8 cellular contexts compared by ENCODE assay signal in genomic region chr6:138987643-138988468, GRCh38. TPM values are rescaled to one million over a fixed set of nuclear protein-coding genes. Genes with fewer than 3 reads are reported as not detected.
DNase-seq lines count a peak whose midpoint lies in the region; TF ChIP-seq lines count a peak whose summit lies in the region.

Gene REPS1, minus strand, starts transcription at chr6:138988253. Its CDS starts 571 bp downstream, at chr6:138987682.

- peak within 1 kb of the TSS; percentile 24 for H4K91ac ChIP-seq in neuronal stem cell (ENCODE audit: low read depth, low read length, poor library complexity)

- H3K4ac ChIP-seq in neuronal stem cell (ENCODE audit: low read length) = peak within 1 kb of the TSS; percentile 59

- H3K4me3 ChIP-seq in H7 (ENCODE audit: insufficient read depth, low read depth, low read length) = peak within 1 kb of the TSS; percentile 88
- peak within 1 kb of the TSS; percentile 93 for H3K4me3 ChIP-seq in SJSA1
- H3K4me3 ChIP-seq in neuronal stem cell (ENCODE audit: low read length in 2 of 2) = peak within 1 kb of the TSS; percentile 95 to 96

- DNase-seq in GM03348 (ENCODE audit: low spot score) (peak; percentile 98), H7 (peak; percentile 96), M059J (ENCODE audit: low read depth) (peak; percentile 90), SJSA1 (ENCODE audit: low read depth in 1 of 2, low spot score in 2 of 2) (peak; percentile 92 to 94), foreskin melanocyte (peak; percentile 81), neuronal stem cell (ENCODE audit: low spot score) (peak; percentile 88)
- peak; percentile 80 to 89 (median 86) for DNase-seq in activated naive CD4-positive, alpha-beta T cell (lab: John Stamatoyannopoulos, UW)

- peak within 1 kb of the TSS; percentile 97 for H3K23ac ChIP-seq in neuronal stem cell (ENCODE audit: low read depth, low read length, poor library complexity)

- H2AFZ ChIP-seq in neuronal stem cell (ENCODE audit: low read length) = peak within 1 kb of the TSS; percentile 93

- H3K18ac ChIP-seq in neuronal stem cell (ENCODE audit: low read length) = peak within 1 kb of the TSS; percentile 98

- H4K8ac ChIP-seq in neuronal stem cell (ENCODE audit: low read depth, low read length) = no peak within 1 kb of the TSS

- H2BK12ac ChIP-seq in neuronal stem cell (ENCODE audit: low read length) = no peak within 1 kb of the TSS

- peak within 1 kb of the TSS; percentile 89 for H3K27ac ChIP-seq in SJSA1
- H3K27ac ChIP-seq in neuronal stem cell (replicated peaks; ENCODE audit: low read length) = peak within 1 kb of the TSS; percentile 81

- peak within 1 kb of the TSS; percentile 93 for H2BK120ac ChIP-seq in neuronal stem cell (ENCODE audit: low read depth, low read length)

- H3K9ac ChIP-seq in neuronal stem cell (ENCODE audit: low read depth, low read length, poor library complexity) = peak within 1 kb of the TSS; percentile 96

- H3K27me3 ChIP-seq in H7 (ENCODE audit: control insufficient read depth, insufficient read depth, low read length) = no peaks in the 10 kb centered on the region
- H3K27me3 ChIP-seq in SJSA1 (replicated peaks) = no peaks in the 10 kb centered on the region
- H3K27me3 ChIP-seq in neuronal stem cell (ENCODE audit: control insufficient read depth in 3 of 3, insufficient read depth in 3 of 3, low read depth in 1 of 3, low read length in 3 of 3) = peaks cover 0 to 4% (median 0%) of the 10 kb centered on the region in 3 experiments

- H3K4me1 ChIP-seq in SJSA1 (replicated peaks) (peaks cover 21% of the 10 kb centered on the region), neuronal stem cell (ENCODE audit: control insufficient read depth in 2 of 2, insufficient read depth in 1 of 2, low read depth in 1 of 2, low read length in 2 of 2) (peaks cover 3 to 9% of the 10 kb centered on the region in 2 donors)

- WGBS in neuronal stem cell (ENCODE audit: extremely low coverage in 2 of 2, insufficient read length in 2 of 2, insufficient replicate concordance in 1 of 2), 2 donors = no CpG with 5 or more reads among the region's 105 CpGs

- H3K9me3 ChIP-seq in SJSA1 (replicated peaks) (no peaks in the 10 kb centered on the region), neuronal stem cell (replicated peaks in 1 of 2; ENCODE audit: control insufficient read depth in 2 of 2, insufficient read depth in 1 of 2, low read depth in 1 of 2, low read length in 2 of 2) (no peaks in the 10 kb centered on the region)

- TF ChIP-seq CTCF in subcutaneous adipose tissue (IDR thresholded peaks at IDR 0.05; ENCODE audit: low read depth) = no peak

- H2AK5ac ChIP-seq in neuronal stem cell (ENCODE audit: low read depth, low read length) = peak within 1 kb of the TSS; percentile 85

- H3K4me2 ChIP-seq in neuronal stem cell (ENCODE audit: insufficient read depth, low read length, poor library complexity, severe bottlenecking) = peak within 1 kb of the TSS; percentile 64

- peak within 1 kb of the TSS; percentile 96 for H2BK5ac ChIP-seq in neuronal stem cell (ENCODE audit: low read length)

- peak within 1 kb of the TSS; percentile 97 for H3K14ac ChIP-seq in neuronal stem cell (ENCODE audit: low read length)

- peaks cover 9% of the 10 kb centered on the region for H3K79me1 ChIP-seq in neuronal stem cell (ENCODE audit: low read depth, low read length)

- H3K36me3 ChIP-seq in H7 (replicated peaks; ENCODE audit: control insufficient read depth, insufficient read depth, low read length) (no peaks in the 10 kb centered on the region), SJSA1 (peaks cover 8% of the 10 kb centered on the region), neuronal stem cell (replicated peaks in 1 of 2; ENCODE audit: control insufficient read depth in 2 of 2, insufficient read depth in 2 of 2, low read length in 2 of 2) (no peaks in the 10 kb centered on the region)

- peak within 1 kb of the TSS; percentile 87 for H2BK15ac ChIP-seq in neuronal stem cell (ENCODE audit: low read length)

RNA-seq across cellular contexts. Expression of gene REPS1, which starts in this region (rescaled TPM):
- total RNA-seq in H7 (2014; rRNA removed; shearing (Covaris generic)) = 55.8 and 64.1 TPM in 2 replicates
- 39.0 and 44.6 TPM in 2 replicates for total RNA-seq in M059J (2014; rRNA removed; shearing (Covaris generic))
- total RNA-seq in SJSA1 (2014; rRNA removed; shearing (Covaris generic)) = 26.2 and 27.1 TPM in 2 replicates
- polyA plus RNA-seq in neuronal stem cell (2013, experiment 1 of 2) = 50.5 TPM
- 50.6 TPM for polyA plus RNA-seq in neuronal stem cell (2013, experiment 2 of 2)
- total RNA-seq in subcutaneous adipose tissue = 10 to 100 TPM; 27.1 to 47.3 (median 33.1) TPM

Comparison
In these comparisons a context has a peak if more than half of its experiments do, and no peak if none do; other contexts are left out.
1. Peak in every context shown above with its lines: DNase-seq, H3K4me3 ChIP-seq and H3K27ac ChIP-seq.